14 cellular contexts compared by ENCODE assay signal in genomic region chr11:68077617-68078592, GRCh38. TPM values are rescaled to one million over a fixed set of nuclear protein-coding genes. Genes with fewer than 3 reads are reported as not detected.
DNase-seq lines count a peak whose midpoint lies in the region; ATAC-seq and TF ChIP-seq lines count a peak whose summit lies in the region.
"Had no signal": no experiment of that assay in that cellular context is flagged by ENCODE, and none has a peak within 500 bp of the region (broad histone marks: within the 10 kb centered on the region; RNA-seq: fewer than 3 reads in every experiment).

No MANE protein-coding gene starts in this region.

- intact Hi-C loops in esophagus squamous epithelium (cut with DNase I): no loop called here

- TF ChIP-seq CTCF in NB4 (IDR thresholded peaks at IDR 0.05; ENCODE audit: low read depth, low read length) (no peak), esophagus squamous epithelium (IDR thresholded peaks at IDR 0.05) (no peak)

- peak overlapping the region; percentile 38 for H3K27ac Mint-ChIP-seq in stimulated activated naive CD8-positive, alpha-beta T cell treated with anti-CD3 and anti-CD28 coated beads, Interleukin-15, Interleukin-2, amounts not matched to agents 100 ng/mL and 50 ng/mL, for 24 hours

- H3K9me3 Mint-ChIP-seq in stimulated activated naive CD8-positive, alpha-beta T cell treated with anti-CD3 and anti-CD28 coated beads, Interleukin-15, Interleukin-2, amounts not matched to agents 100 ng/mL and 50 ng/mL, for 24 hours: no peaks in the 10 kb centered on the region

- H3K36me3 Mint-ChIP-seq in stimulated activated naive CD8-positive, alpha-beta T cell treated with anti-CD3 and anti-CD28 coated beads, Interleukin-15, Interleukin-2, amounts not matched to agents 100 ng/mL and 50 ng/mL, for 24 hours (ENCODE audit: low read depth): peaks cover 18% of the 10 kb centered on the region

- H3K27me3 ChIP-seq in esophagus squamous epithelium: no peaks in the 10 kb centered on the region

- peaks cover 0 to 23% (median 0%) of the 10 kb centered on the region in 3 donors for H3K4me1 ChIP-seq in esophagus squamous epithelium

- H3K4me3 Mint-ChIP-seq in stimulated activated naive CD8-positive, alpha-beta T cell treated with anti-CD3 and anti-CD28 coated beads, Interleukin-15, Interleukin-2, amounts not matched to agents 100 ng/mL and 50 ng/mL, for 24 hours: no peak overlapping the region

- no peak overlapping the region for H3K27ac ChIP-seq in esophagus squamous epithelium
- H3K27ac ChIP-seq: thoracic aorta had no signal

- no peak for ATAC-seq in stimulated activated naive CD8-positive, alpha-beta T cell treated with anti-CD3 and anti-CD28 coated beads, Interleukin-15, Interleukin-2, amounts not matched to agents 100 U/mL and 50 U/mL, for 24 hours
- ATAC-seq in GM21723 (IDR thresholded peaks at IDR 0.05; ENCODE audit: unreplicated experiment) (no peak), GM21717 (IDR thresholded peaks at IDR 0.05; ENCODE audit: unreplicated experiment) (no peak)
- ATAC-seq: HCT116 had no signal

- 59 to 62% methylated on average over 7 to 8 of the region's 8 CpGs for WGBS in esophagus squamous epithelium, 2 donors

- no peaks in the 10 kb centered on the region for H3K4me1 Mint-ChIP-seq in stimulated activated naive CD8-positive, alpha-beta T cell treated with anti-CD3 and anti-CD28 coated beads, Interleukin-15, Interleukin-2, amounts not matched to agents 100 ng/mL and 50 ng/mL, for 24 hours (ENCODE audit: low read depth)

- no peaks in the 10 kb centered on the region for H3K9me3 ChIP-seq in esophagus squamous epithelium
- H3K9me3 ChIP-seq: thoracic aorta had no signal

- TF ChIP-seq POLR2A in NB4 (IDR thresholded peaks at IDR 0.05; ENCODE audit: extremely low read depth, insufficient read length) (no peak), esophagus squamous epithelium (IDR thresholded peaks at IDR 0.05) (no peak)

- DNase-seq in stimulated activated naive CD8-positive, alpha-beta T cell treated with anti-CD3 and anti-CD28 coated beads, Interleukin-15, Interleukin-2, amounts not matched to agents 100 U/mL and 50 U/mL, for 24 hours: no peak
- DNase-seq in NB4 (ENCODE audit: low read depth): peak; percentile 17
- peak; percentile 25 for DNase-seq in iris pigment epithelial cell (ENCODE audit: low read depth)
- no peak for DNase-seq in esophagus squamous epithelium (lab: John Stamatoyannopoulos, UW)
- no peak for DNase-seq in NCI-H226
- DNase-seq: activated T-cell treated with anti-CD3 and anti-CD28 coated beads for 4 hours, hippocampal formation, midbrain, retina had no signal

- H3K4me3 ChIP-seq in NB4 (ENCODE audit: low read depth, low read length) (no peak overlapping the region), esophagus squamous epithelium (no peak overlapping the region)
- H3K4me3 ChIP-seq: thoracic aorta had no signal

- no peaks in the 10 kb centered on the region for H3K27me3 Mint-ChIP-seq in stimulated activated naive CD8-positive, alpha-beta T cell treated with anti-CD3 and anti-CD28 coated beads, Interleukin-15, Interleukin-2, amounts not matched to agents 100 ng/mL and 50 ng/mL, for 24 hours

- peaks cover 0 to 25% (median 0%) of the 10 kb centered on the region in 3 donors for H3K36me3 ChIP-seq in esophagus squamous epithelium
- H3K36me3 ChIP-seq: thoracic aorta had no signal

RNA-seq across cellular contexts. Expression of gene TCIRG1, which starts 39.1 kb away (rescaled TPM):
- total RNA-seq in esophagus squamous epithelium: 10 to 100 TPM; 46.6 to 70.5 (median 63.5) TPM

RNA-seq across cellular contexts. Expression of gene CHKA, which starts 43.3 kb away (rescaled TPM):
- total RNA-seq in esophagus squamous epithelium: 10 to 100 TPM in 1 of 4 donors, 1 to 10 TPM in 3; 1.1 to 13.0 (median 4.2) TPM

RNA-seq across cellular contexts. Expression of gene NDUFS8, which starts 47.4 kb away (rescaled TPM):
- total RNA-seq in esophagus squamous epithelium: 100 to 1,000 TPM; 112 to 192 (median 135) TPM

Comparison
In these comparisons a context has a peak if more than half of its experiments do, and no peak if none do; other contexts are left out.
1. DNase-seq: peak in NB4 (single experiment) and iris pigment epithelial cell (single experiment); none in stimulated activated naive CD8-positive, alpha-beta T cell treated with anti-CD3 and anti-CD28 coated beads, Interleukin-15, Interleukin-2, amounts not matched to agents 100 U/mL and 50 U/mL, for 24 hours (single experiment), esophagus squamous epithelium (single experiment) and NCI-H226 (single experiment).